Comparison of ENCODE assay signal across 21 cellular contexts in the genomic region with DNA sequence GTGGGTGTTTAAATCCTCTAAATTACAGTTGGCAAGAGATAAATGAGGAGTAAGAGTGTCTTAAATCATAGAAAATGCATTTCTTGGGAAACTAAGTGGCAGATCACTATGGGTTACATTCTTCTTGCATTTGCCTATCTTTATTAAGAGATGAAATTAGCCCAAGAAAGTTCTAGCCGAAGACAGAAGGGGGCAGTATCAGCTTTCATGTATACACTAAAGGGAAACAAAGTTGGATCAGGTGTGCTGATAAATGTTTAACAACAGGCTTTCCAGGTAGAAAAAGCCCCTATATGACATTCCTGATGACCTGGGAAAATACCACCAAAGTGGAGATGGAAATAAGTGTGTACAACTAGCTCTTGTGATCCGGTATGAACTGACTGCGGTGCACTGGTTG.
A peak's percentile ranks its signal among the peaks of the same experiment; 100 is the strongest.
DNase-seq lines count a peak whose midpoint lies in the region; ATAC-seq and TF ChIP-seq lines count a peak whose summit lies in the region.
"Had no signal": no experiment of that assay in that cellular context is flagged by ENCODE, and none has a peak within 500 bp of the region (broad histone marks: within the 10 kb centered on the region; RNA-seq: fewer than 3 reads in every experiment).

No MANE protein-coding gene starts in this region.

- no peak overlapping the region for H3K4me3 Mint-ChIP-seq in HFFc6
- H3K4me3 Mint-ChIP-seq: activated naive CD4-positive, alpha-beta T cell treated with anti-CD3 and anti-CD28 coated beads, Interleukin-2, amount 10 ng/mL, durations not matched to agents 7 days and 5 days; activated T-cell treated with anti-CD3 and anti-CD28 coated beads, Interleukin-2, amount 50 U/mL, for 4 hours; naive thymus-derived CD8-positive, alpha-beta T cell; stimulated activated memory B cell treated with anti-CD40 and anti-IgM and Interleukin-4, amounts not matched to agents 10 μg/mL and 1 μg/mL and 100 μg/mL, for 72 hours had no signal

- ATAC-seq in GM21619 (IDR thresholded peaks at IDR 0.05; ENCODE audit: unreplicated experiment) (no peak), GM18502 (IDR thresholded peaks at IDR 0.05; ENCODE audit: poor library complexity, unreplicated experiment) (no peak)
- ATAC-seq: activated T-cell treated with anti-CD3 and anti-CD28 coated beads, Interleukin-2, amount 50 U/mL, for 4 hours; naive thymus-derived CD8-positive, alpha-beta T cell; pancreas; sciatic nerve; stimulated activated memory B cell treated with anti-CD40 and anti-IgM and Interleukin-4, amounts not matched to agents 10 μg/mL and 1 μg/mL and 100 μg/mL, for 72 hours had no signal

- H3K4me1 Mint-ChIP-seq in HFFc6 (ENCODE audit: low read depth): no peaks in the 10 kb centered on the region
- H3K4me1 Mint-ChIP-seq: activated naive CD4-positive, alpha-beta T cell treated with anti-CD3 and anti-CD28 coated beads, Interleukin-2, amount 10 ng/mL, durations not matched to agents 7 days and 5 days; naive thymus-derived CD8-positive, alpha-beta T cell; stimulated activated memory B cell treated with anti-CD40 and anti-IgM and Interleukin-4, amounts not matched to agents 10 μg/mL and 1 μg/mL and 100 μg/mL, for 72 hours had no signal

- TF ChIP-seq CTCF in AG09309 (IDR thresholded peaks at IDR 0.05; ENCODE audit: control insufficient read depth, insufficient read depth, low read depth, low read length, missing control alignments) (peak; percentile 6), HFFc6 (IDR thresholded peaks at IDR 0.05) (peak; percentile 48; the same call in 1 of the 2 replicates)

- DNase-seq in AG09309 (ENCODE audit: low read depth) (no peak), HFFc6 (no peak), SKM-1 treated with dmso at 0.1 percent for 144 hours (lab: John Stamatoyannopoulos, UW; ENCODE audit: unreplicated experiment) (peak; percentile 6), iris pigment epithelial cell (ENCODE audit: low read depth) (peak; percentile 23), AG20443 (ENCODE audit: low spot score) (no peak)
- no peak for DNase-seq in activated CD8-positive, alpha-beta memory T cell treated with anti-CD3 and anti-CD28 coated beads for 24 hours
- DNase-seq: activated CD4-positive, CD25-positive, alpha-beta regulatory T cell treated with anti-CD3 and anti-CD28 coated beads, Interleukin-2, amount 50 U/mL, for 72 hours; activated naive CD4-positive, alpha-beta T cell treated with anti-CD3 and anti-CD28 coated beads, Interleukin-2, amount 10 ng/mL, durations not matched to agents 7 days and 5 days; activated T-cell treated with anti-CD3 and anti-CD28 coated beads, Interleukin-2, amount 50 U/mL, for 4 hours; DND-41; esophagus squamous epithelium; naive thymus-derived CD8-positive, alpha-beta T cell; NCI-H1417 treated with DMSO at 0.1 percent for 48 hours; NCI-H524; pancreas; T-helper 9 cell; testis had no signal

- H3K4me3 ChIP-seq in AG09309 (ENCODE audit: control insufficient read depth, low read depth, low read length): no peak overlapping the region
- H3K4me3 ChIP-seq: esophagus squamous epithelium, pancreas, testis had no signal

- H3K27ac Mint-ChIP-seq in HFFc6: no peak overlapping the region
- H3K27ac Mint-ChIP-seq: activated naive CD4-positive, alpha-beta T cell treated with anti-CD3 and anti-CD28 coated beads, Interleukin-2, amount 10 ng/mL, durations not matched to agents 7 days and 5 days; naive thymus-derived CD8-positive, alpha-beta T cell; stimulated activated memory B cell treated with anti-CD40 and anti-IgM and Interleukin-4, amounts not matched to agents 10 μg/mL and 1 μg/mL and 100 μg/mL, for 72 hours had no signal

- H3K27me3 Mint-ChIP-seq in HFFc6 (ENCODE audit: insufficient read depth): no peaks in the 10 kb centered on the region
- H3K27me3 Mint-ChIP-seq: activated naive CD4-positive, alpha-beta T cell treated with anti-CD3 and anti-CD28 coated beads, Interleukin-2, amount 10 ng/mL, durations not matched to agents 7 days and 5 days; stimulated activated memory B cell treated with anti-CD40 and anti-IgM and Interleukin-4, amounts not matched to agents 10 μg/mL and 1 μg/mL and 100 μg/mL, for 72 hours had no signal

- H3K9me3 Mint-ChIP-seq in HFFc6: peaks cover 31% of the 10 kb centered on the region

- H3K36me3 Mint-ChIP-seq in HFFc6 (ENCODE audit: low read depth): 0 out of 2 replicates have a peak, but pooled peaks cover 7% of the 10 kb centered on the region
- H3K36me3 Mint-ChIP-seq: activated naive CD4-positive, alpha-beta T cell treated with anti-CD3 and anti-CD28 coated beads, Interleukin-2, amount 10 ng/mL, durations not matched to agents 7 days and 5 days; stimulated activated memory B cell treated with anti-CD40 and anti-IgM and Interleukin-4, amounts not matched to agents 10 μg/mL and 1 μg/mL and 100 μg/mL, for 72 hours had no signal

Comparison
In these comparisons a context has a peak if more than half of its experiments do, and no peak if none do; other contexts are left out.
1. DNase-seq: peak in SKM-1 treated with dmso at 0.1 percent for 144 hours (single experiment) and iris pigment epithelial cell (single experiment); none in AG09309 (single experiment), HFFc6 (single experiment), activated CD8-positive, alpha-beta memory T cell treated with anti-CD3 and anti-CD28 coated beads for 24 hours (single experiment) and AG20443 (single experiment).